Comparison of ENCODE assay signal across 8 cellular contexts in genomic region chr9:34328983-34329832, GRCh38. TPM values are rescaled to one million over a fixed set of nuclear protein-coding genes. Genes with fewer than 3 reads are reported as not detected.
DNase-seq lines count a peak whose midpoint lies in the region; ATAC-seq and TF ChIP-seq lines count a peak whose summit lies in the region.

Gene KIF24, minus strand, starts transcription at chr9:34329268. Its CDS starts 17,922 bp downstream, at chr9:34311346.
Gene NUDT2, plus strand, starts transcription at chr9:34329569. Its CDS starts 9,471 bp downstream, at chr9:34339040.

- H3K79me1 ChIP-seq in neuronal stem cell (ENCODE audit: low read depth, low read length) = peaks cover 2% of the 10 kb centered on the region

- no peak for TF ChIP-seq EP300 in gastroesophageal sphincter (IDR thresholded peaks at IDR 0.05)

- no peak for TF ChIP-seq CTCF in HFFc6 (IDR thresholded peaks at IDR 0.05)
- TF ChIP-seq CTCF in gastroesophageal sphincter (IDR thresholded peaks at IDR 0.05) = peak in 1 of 4 experiments; percentile 29

- H3K9ac ChIP-seq in neuronal stem cell (ENCODE audit: low read depth, low read length, poor library complexity) (peak within 1 kb of the TSS; percentile 96), subcutaneous abdominal adipose tissue (ENCODE audit: low read length in 5 of 5) (peak within 1 kb of the TSS; percentile 89 to 97 (median 95))

- H3K4me3 Mint-ChIP-seq in HFFc6 = peak within 1 kb of the TSS; percentile 99
- H3K4me3 Mint-ChIP-seq in activated naive CD4-positive, alpha-beta T cell treated with anti-CD3 and anti-CD28 coated beads, Interleukin-2, amount 10 ng/mL, durations not matched to agents 7 days and 5 days = peak within 1 kb of the TSS; percentile 97

- H3K9me3 ChIP-seq in gastroesophageal sphincter (no peaks in the 10 kb centered on the region), neuronal stem cell (replicated peaks in 1 of 2; ENCODE audit: control insufficient read depth in 2 of 2, insufficient read depth in 1 of 2, low read depth in 1 of 2, low read length in 2 of 2) (no peaks in the 10 kb centered on the region), subcutaneous abdominal adipose tissue (ENCODE audit: control insufficient read depth in 5 of 5, low read length in 5 of 5) (no peaks in the 10 kb centered on the region)

- no peak within 1 kb of the TSS for H2BK5ac ChIP-seq in neuronal stem cell (ENCODE audit: low read length)

- peak; percentile 25 to 68 for TF ChIP-seq POLR2A in gastroesophageal sphincter (IDR thresholded peaks at IDR 0.05)

- peak within 1 kb of the TSS; percentile 63 for H3K4me2 ChIP-seq in neuronal stem cell (ENCODE audit: insufficient read depth, low read length, poor library complexity, severe bottlenecking)

- H3K4me3 ChIP-seq in gastroesophageal sphincter (peak within 1 kb of the TSS; percentile 62 to 94), neuronal stem cell (ENCODE audit: low read length in 2 of 2) (peak within 1 kb of the TSS; percentile 76 to 92), subcutaneous abdominal adipose tissue (ENCODE audit: low read depth in 1 of 5, low read length in 5 of 5) (peak within 1 kb of the TSS; percentile 90 to 97 (median 93))

- no peak within 1 kb of the TSS for H2BK12ac ChIP-seq in neuronal stem cell (ENCODE audit: low read length)

- peaks cover 4% of the 10 kb centered on the region for H3K27me3 Mint-ChIP-seq in HFFc6 (ENCODE audit: insufficient read depth)
- H3K27me3 Mint-ChIP-seq in activated naive CD4-positive, alpha-beta T cell treated with anti-CD3 and anti-CD28 coated beads, Interleukin-2, amount 10 ng/mL, durations not matched to agents 7 days and 5 days = no peaks in the 10 kb centered on the region

- WGBS in gastroesophageal sphincter (ENCODE audit: low coverage in 1 of 2), 2 donors = 0% methylated on average over 9 of the region's 64 CpGs; no CpG with 5 or more reads in 1 of the 2 donors
- WGBS in neuronal stem cell (ENCODE audit: extremely low coverage in 2 of 2, insufficient read length in 2 of 2, insufficient replicate concordance in 1 of 2), 2 donors = no CpG with 5 or more reads among the region's 64 CpGs

- H4K8ac ChIP-seq in neuronal stem cell (ENCODE audit: low read depth, low read length) = peak within 1 kb of the TSS; percentile 92

- peak within 1 kb of the TSS; percentile 90 for H2AFZ ChIP-seq in neuronal stem cell (ENCODE audit: low read length)

- peak within 1 kb of the TSS; percentile 62 for H2AK5ac ChIP-seq in neuronal stem cell (ENCODE audit: low read depth, low read length)

- H4K91ac ChIP-seq in neuronal stem cell (ENCODE audit: low read depth, low read length, poor library complexity) = peak within 1 kb of the TSS; percentile 89

- H3K4me1 ChIP-seq in gastroesophageal sphincter = peaks cover 0 to 47% (median 5%) of the 10 kb centered on the region in 3 donors
- peaks cover 2 to 25% of the 10 kb centered on the region in 2 donors for H3K4me1 ChIP-seq in neuronal stem cell (ENCODE audit: control insufficient read depth in 2 of 2, insufficient read depth in 1 of 2, low read depth in 1 of 2, low read length in 2 of 2)
- H3K4me1 ChIP-seq in subcutaneous abdominal adipose tissue (ENCODE audit: control insufficient read depth in 5 of 5, insufficient read depth in 5 of 5, low read length in 5 of 5) = peaks cover 3 to 22% (median 17%) of the 10 kb centered on the region in 5 donors

- peak within 1 kb of the TSS; percentile 75 for H2BK120ac ChIP-seq in neuronal stem cell (ENCODE audit: low read depth, low read length)

- H3K27ac ChIP-seq in gastroesophageal sphincter (peak within 1 kb of the TSS; percentile 88 to 97 (median 96)), neuronal stem cell (replicated peaks; ENCODE audit: low read length) (peak within 1 kb of the TSS; percentile 86), subcutaneous abdominal adipose tissue (ENCODE audit: low read depth, low read length) (peak within 1 kb of the TSS; percentile 94)

- peak; percentile 98 for ATAC-seq in gastroesophageal sphincter

- CTCF ChIA-PET in activated naive CD4-positive, alpha-beta T cell treated with anti-CD3 and anti-CD28 coated beads, Interleukin-2, amount 10 ng/mL, durations not matched to agents 7 days and 5 days (lab: Charles Lee) = interaction anchor here (1.3 kb wide), 1 partner anchor 50 kb away, joined by 5 read pairs; no protein-coding TSS in a partner anchor

- H3K18ac ChIP-seq in neuronal stem cell (ENCODE audit: low read length) = peak within 1 kb of the TSS; percentile 93

- H3K27me3 ChIP-seq in gastroesophageal sphincter (no peaks in the 10 kb centered on the region), neuronal stem cell (ENCODE audit: control insufficient read depth in 3 of 3, insufficient read depth in 3 of 3, low read depth in 1 of 3, low read length in 3 of 3) (no peaks in the 10 kb centered on the region), subcutaneous abdominal adipose tissue (ENCODE audit: control insufficient read depth in 5 of 5, insufficient read depth in 4 of 5, low read length in 5 of 5) (no peaks in the 10 kb centered on the region)

- H3K4ac ChIP-seq in neuronal stem cell (ENCODE audit: low read length) = no peak within 1 kb of the TSS

- H2BK15ac ChIP-seq in neuronal stem cell (ENCODE audit: low read length) = no peak within 1 kb of the TSS

- no peaks in the 10 kb centered on the region for H3K36me3 ChIP-seq in gastroesophageal sphincter
- no peaks in the 10 kb centered on the region for H3K36me3 ChIP-seq in neuronal stem cell (replicated peaks in 1 of 2; ENCODE audit: control insufficient read depth in 2 of 2, insufficient read depth in 2 of 2, low read length in 2 of 2)
- H3K36me3 ChIP-seq in subcutaneous abdominal adipose tissue (ENCODE audit: control insufficient read depth in 5 of 5, insufficient read depth in 5 of 5, low read length in 5 of 5) = no peaks in the 10 kb centered on the region

- H3K36me3 Mint-ChIP-seq in HFFc6 (ENCODE audit: low read depth) = peaks cover 5% of the 10 kb centered on the region; the same call in 1 of the 2 replicates
- H3K36me3 Mint-ChIP-seq in activated naive CD4-positive, alpha-beta T cell treated with anti-CD3 and anti-CD28 coated beads, Interleukin-2, amount 10 ng/mL, durations not matched to agents 7 days and 5 days = peaks cover 3% of the 10 kb centered on the region

- H3K9me3 Mint-ChIP-seq in HFFc6 = no peaks in the 10 kb centered on the region
- no peaks in the 10 kb centered on the region for H3K9me3 Mint-ChIP-seq in activated naive CD4-positive, alpha-beta T cell treated with anti-CD3 and anti-CD28 coated beads, Interleukin-2, amount 10 ng/mL, durations not matched to agents 7 days and 5 days

- peak within 1 kb of the TSS; percentile 99 for H3K27ac Mint-ChIP-seq in HFFc6
- peak within 1 kb of the TSS; percentile 97 for H3K27ac Mint-ChIP-seq in activated naive CD4-positive, alpha-beta T cell treated with anti-CD3 and anti-CD28 coated beads, Interleukin-2, amount 10 ng/mL, durations not matched to agents 7 days and 5 days

- H3K23ac ChIP-seq in neuronal stem cell (ENCODE audit: low read depth, low read length, poor library complexity) = peak within 1 kb of the TSS; percentile 90

- in situ Hi-C loops in SK-MEL-5 (cut with HindIII; ENCODE audit: low pct_unique_long_range_greater_than_20kb, low sequenced_read_pairs) = no loop called here

- H3K4me1 Mint-ChIP-seq in HFFc6 (ENCODE audit: low read depth) = peaks cover 61% of the 10 kb centered on the region
- peaks cover 43% of the 10 kb centered on the region for H3K4me1 Mint-ChIP-seq in activated naive CD4-positive, alpha-beta T cell treated with anti-CD3 and anti-CD28 coated beads, Interleukin-2, amount 10 ng/mL, durations not matched to agents 7 days and 5 days

- DNase-seq in GM04504 (ENCODE audit: low read depth) (peak; percentile 100), HFFc6 (peak; percentile 100), NAMALWA (ENCODE audit: low spot score) (peak; percentile 100), SK-MEL-5 (ENCODE audit: low read depth, low spot score) (peak; percentile 100), neuronal stem cell (ENCODE audit: low spot score) (peak; percentile 100)
- DNase-seq in activated naive CD4-positive, alpha-beta T cell treated with anti-CD3 and anti-CD28 coated beads, Interleukin-2, amount 10 ng/mL, durations not matched to agents 7 days and 5 days = peak; percentile 98

- no peak within 1 kb of the TSS for H3K14ac ChIP-seq in neuronal stem cell (ENCODE audit: low read length)

RNA-seq across cellular contexts. Expression of gene KIF24, which starts in this region (rescaled TPM):
- 1 to 10 TPM; 1.4 to 3.2 (median 2.8) TPM for total RNA-seq in HFFc6 (2021; fragmentation: NEBNext Ultra II Directional; extraction: Animal tissue kit (Norgen Biotek cat#: 25700))
- 2.8 and 3.4 TPM in 2 replicates for total RNA-seq in SK-MEL-5 (2014; rRNA removed; shearing (Covaris generic))
- 2.2 and 2.8 TPM in 2 replicates for polyA plus RNA-seq in SK-MEL-5 (2015; cell fraction: cytosol; rRNA removed)
- polyA plus RNA-seq in SK-MEL-5 (2015; cell fraction: nucleus; rRNA removed) = 5.2 and 7.8 TPM in 2 replicates
- total RNA-seq in gastroesophageal sphincter = 1 to 10 TPM in 2 of 4 donors, under 1 TPM in 2; 0.54 to 2.2 (median 1.2) TPM
- 3.1 TPM for polyA plus RNA-seq in neuronal stem cell (2013, experiment 1 of 2)
- 3.2 TPM for polyA plus RNA-seq in neuronal stem cell (2013, experiment 2 of 2)

RNA-seq across cellular contexts. Expression of gene NUDT2, which starts in this region (rescaled TPM):
- 10 to 100 TPM; 29.0 to 35.2 (median 31.9) TPM for total RNA-seq in HFFc6 (2021; fragmentation: NEBNext Ultra II Directional; extraction: Animal tissue kit (Norgen Biotek cat#: 25700))
- 14.5 and 17.7 TPM in 2 replicates for total RNA-seq in SK-MEL-5 (2014; rRNA removed; shearing (Covaris generic))
- polyA plus RNA-seq in SK-MEL-5 (2015; cell fraction: cytosol; rRNA removed) = 13.5 and 14.2 TPM in 2 replicates
- polyA plus RNA-seq in SK-MEL-5 (2015; cell fraction: nucleus; rRNA removed) = 10.2 and 18.1 TPM in 2 replicates
- 10 to 100 TPM; 14.4 to 40.9 (median 26.0) TPM for total RNA-seq in gastroesophageal sphincter
- 18.3 TPM for polyA plus RNA-seq in neuronal stem cell (2013, experiment 1 of 2)
- 17.7 TPM for polyA plus RNA-seq in neuronal stem cell (2013, experiment 2 of 2)

Comparison
In these comparisons a context has a peak if more than half of its experiments do, and no peak if none do; other contexts are left out.
1. Peak in every context shown above with its lines: DNase-seq, ATAC-seq, H3K4me3 ChIP-seq and H3K27ac ChIP-seq.